8 cellular contexts compared by ENCODE assay signal in the genomic region with DNA sequence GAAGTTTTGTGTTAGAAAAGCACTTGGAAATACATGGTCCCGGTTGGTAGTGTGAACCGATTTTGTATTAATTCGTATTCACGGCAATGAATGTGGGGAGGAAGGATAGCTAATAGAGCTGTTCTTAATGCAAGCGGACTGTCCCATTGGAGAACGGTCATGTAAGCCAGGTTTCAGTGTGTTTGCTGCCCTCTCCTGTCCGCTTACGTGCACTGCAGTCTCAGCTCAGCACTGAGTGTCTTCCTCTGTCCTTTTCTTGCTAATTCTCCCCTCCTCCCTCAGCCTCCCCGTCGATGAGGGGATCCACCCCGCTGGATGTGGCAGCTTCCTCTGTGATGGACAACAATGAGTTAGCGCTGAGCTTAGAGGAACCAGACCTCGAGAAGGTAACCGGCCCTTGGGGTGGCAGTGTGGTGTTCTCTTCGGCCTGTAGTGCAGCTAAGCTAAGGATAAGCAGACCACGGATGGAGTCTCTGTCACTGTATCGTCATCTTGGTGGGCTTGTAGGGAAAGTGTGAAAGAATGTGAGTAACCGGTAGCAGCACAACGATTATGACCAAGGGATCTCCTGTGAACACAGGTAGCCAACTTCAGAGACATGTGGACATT.
DNase-seq lines count a peak whose midpoint lies in the region; ATAC-seq, FAIRE-seq and TF ChIP-seq lines count a peak whose summit lies in the region.

No MANE protein-coding gene starts in this region.

- intact Hi-C loops in breast epithelium (cut with DNase I; ENCODE audit: low total_unique reads) = no loop called here

- H3K9me3 ChIP-seq in breast epithelium = no peaks in the 10 kb centered on the region

- H3K27ac ChIP-seq in VCaP = no peak overlapping the region
- H3K27ac ChIP-seq in breast epithelium = no peak overlapping the region

- peak; percentile 55 for FAIRE-seq in H54 (lab: Jason Lieb, UNC)

- no peak for ATAC-seq in HG03095 (IDR thresholded peaks at IDR 0.05; ENCODE audit: unreplicated experiment)

- H3K4me3 ChIP-seq in breast epithelium = no peak overlapping the region

- DNase-seq in DMS 273 treated with DMSO at 0.1 percent for 48 hours (lab: John Stamatoyannopoulos, UW) = peak; percentile 34
- DNase-seq in H54 (ENCODE audit: insufficient read length, low spot score) = peak; percentile 38
- peak; percentile 21 for DNase-seq in NCI-H2029 (lab: John Stamatoyannopoulos, UW)
- peak; percentile 46 to 60 for DNase-seq in breast epithelium (ENCODE audit: low spot score in 2 of 2)
- peak; percentile 89 for DNase-seq in islet precursor cell
- DNase-seq in stimulated activated CD4-positive, alpha-beta T cell treated with anti-CD3 and anti-CD28 coated beads, Interleukin-15, amount 100 ng/mL, for 48 hours (ENCODE audit: low read depth in 2 of 2) = peak; percentile 40 to 53

- no peak for TF ChIP-seq POLR2A in H54 (IDR thresholded peaks at IDR 0.05; ENCODE audit: low read depth, low read length)
- TF ChIP-seq POLR2A in breast epithelium (IDR thresholded peaks at IDR 0.05) = no peak

- no peaks in the 10 kb centered on the region for H3K27me3 ChIP-seq in breast epithelium

- H3K4me1 ChIP-seq in breast epithelium = no peaks in the 10 kb centered on the region

- H3K36me3 ChIP-seq in breast epithelium = no peaks in the 10 kb centered on the region

- peak; percentile 89 for TF ChIP-seq CTCF in VCaP (conservative IDR thresholded peaks at IDR 0.05)
- TF ChIP-seq CTCF in breast epithelium (IDR thresholded peaks at IDR 0.05) = peak; percentile 67 to 78 (median 72)

Comparison
In these comparisons a context has a peak if more than half of its experiments do, and no peak if none do; other contexts are left out.
1. DNase-seq: peak in every context shown above with its lines; median percentile 89 in islet precursor cell; 53 in breast epithelium; 46 in stimulated activated CD4-positive, alpha-beta T cell treated with anti-CD3 and anti-CD28 coated beads, Interleukin-15, amount 100 ng/mL, for 48 hours; 38 in H54; 34 in DMS 273 treated with DMSO at 0.1 percent for 48 hours; 21 in NCI-H2029.